ENCODE assay signal across 9 cellular contexts in genomic region chr3:190424478-190425439, GRCh38. TPM values are rescaled to one million over a fixed set of nuclear protein-coding genes. Genes with fewer than 3 reads are reported as not detected.
DNase-seq lines count a peak whose midpoint lies in the region; ATAC-seq, FAIRE-seq and TF ChIP-seq lines count a peak whose summit lies in the region.
"Had no signal": no experiment of that assay in that cellular context is flagged by ENCODE, and none has a peak within 500 bp of the region (broad histone marks: within the 10 kb centered on the region; RNA-seq: fewer than 3 reads in every experiment).

No MANE protein-coding gene starts in this region.

- H3K9ac ChIP-seq in H1 (replicated peaks in 1 of 4; ENCODE audit: extremely low read depth in 1 of 4, low read depth in 3 of 4, low read length in 3 of 4) (no peak overlapping the region), mesenchymal stem cell (ENCODE audit: low read length) (no peak overlapping the region)

- H3K23ac ChIP-seq in H1 (ENCODE audit: insufficient read length), result no peak overlapping the region
- H3K23ac ChIP-seq in mesenchymal stem cell (ENCODE audit: low read length in 2 of 2), result no peak overlapping the region

- H3K36me3 ChIP-seq in H1 (ENCODE audit: control insufficient read depth in 2 of 4, insufficient read depth in 4 of 4, low read length in 3 of 4) (no peaks in the 10 kb centered on the region), mesenchymal stem cell (ENCODE audit: control insufficient read depth in 1 of 2, insufficient read depth in 2 of 2, low read depth in 1 of 2, low read length in 2 of 2) (no peaks in the 10 kb centered on the region), thyroid gland (no peaks in the 10 kb centered on the region)

- H3K23me2 ChIP-seq in H1 (ENCODE audit: low read depth, low read length), result no peaks in the 10 kb centered on the region

- H3K4ac ChIP-seq in H1 (replicated peaks; ENCODE audit: insufficient read length, low read depth, low read length) (no peak overlapping the region), mesenchymal stem cell (ENCODE audit: low read depth in 1 of 2, low read length in 2 of 2) (no peak overlapping the region)

- H3K27ac Mint-ChIP-seq in CD14-positive monocyte, result peak overlapping the region in 1 of 7 donors; percentile 68
- H3K27ac Mint-ChIP-seq in activated CD4-positive, alpha-beta T cell treated with anti-CD3 and anti-CD28 coated beads for 36 hours, result no peak overlapping the region

- 44% methylated on average over 16 of the region's 16 CpGs; no CpG with 5 or more reads in 1 of the 2 experiments for WGBS in H1 (ENCODE audit: extremely low coverage in 1 of 2, insufficient coverage in 1 of 2, insufficient read length in 1 of 2, insufficient replicate concordance in 2 of 2, low coverage in 1 of 2, low lambda C conversion rate in 2 of 2, missing lambda C conversion rate in 1 of 2), 2 experiments
- 35% methylated on average over 9 of the region's 16 CpGs for WGBS in mesenchymal stem cell
- 41 to 42% methylated on average over 16 of the region's 16 CpGs for WGBS in thyroid gland, 2 donors

- ATAC-seq in GM19025 (IDR thresholded peaks at IDR 0.05; ENCODE audit: low read depth, unreplicated experiment) (peak; percentile 57), HG03135 (IDR thresholded peaks at IDR 0.05; ENCODE audit: unreplicated experiment) (peak; percentile 59)
- ATAC-seq in activated CD4-positive, alpha-beta T cell treated with anti-CD3 and anti-CD28 coated beads for 36 hours, result peak; percentile 72

- H2AFZ ChIP-seq in H1 (ENCODE audit: low read length), result no peak overlapping the region
- no peak overlapping the region for H2AFZ ChIP-seq in mesenchymal stem cell (ENCODE audit: low read depth, low read length)

- H3K4me3 ChIP-seq in H1 (ENCODE audit: extremely low read depth in 1 of 4, insufficient read depth in 2 of 4, low read depth in 3 of 4, low read length in 4 of 4) (no peak overlapping the region), mesenchymal stem cell (ENCODE audit: insufficient read depth in 1 of 2, low read depth in 1 of 2, low read length in 2 of 2) (no peak overlapping the region), thyroid gland (replicated peaks in 1 of 3) (no peak overlapping the region)

- H3K27me3 Mint-ChIP-seq in CD14-positive monocyte (ENCODE audit: low read depth in 3 of 3), result peaks cover 0 to 4% (median 2%) of the 10 kb centered on the region in 3 donors
- H3K27me3 Mint-ChIP-seq in activated CD4-positive, alpha-beta T cell treated with anti-CD3 and anti-CD28 coated beads for 36 hours, result no peaks in the 10 kb centered on the region

- H2BK12ac ChIP-seq in H1 (ENCODE audit: low read depth, low read length) (no peak overlapping the region), mesenchymal stem cell (ENCODE audit: low read length in 2 of 2) (no peak overlapping the region)

- no peaks in the 10 kb centered on the region for H3K36me3 Mint-ChIP-seq in CD14-positive monocyte
- H3K36me3 Mint-ChIP-seq in activated CD4-positive, alpha-beta T cell treated with anti-CD3 and anti-CD28 coated beads for 36 hours (ENCODE audit: low read depth), result no peaks in the 10 kb centered on the region

- H4K91ac ChIP-seq in H1 (replicated peaks; ENCODE audit: insufficient read length, low read length) (no peak overlapping the region), mesenchymal stem cell (ENCODE audit: low read length) (no peak overlapping the region)

- no peak for DNase-seq in CD14-positive monocyte (ENCODE audit: low spot score)
- DNase-seq in NCI-H226, result peak; percentile 52
- peak; percentile 69 for DNase-seq in activated CD4-positive, alpha-beta T cell treated with anti-CD3 and anti-CD28 coated beads for 36 hours
- DNase-seq in H1 (ENCODE audit: low read depth in 1 of 2, low spot score in 2 of 2), result peak; percentile 43 to 79
- peak; percentile 77 for DNase-seq in mesenchymal stem cell
- peak; percentile 58 to 65 for DNase-seq in thyroid gland

- peak; percentile 66 to 72 for TF ChIP-seq RAD21 in H1 (IDR thresholded peaks at IDR 0.05 in 1 of 2, conservative IDR thresholded peaks at IDR 0.05 in 1 of 2; ENCODE audit: low read depth in 2 of 2, low read length in 2 of 2)

- H4K8ac ChIP-seq in H1 (ENCODE audit: extremely low read depth, insufficient read depth, low read length), result no peak overlapping the region
- H4K8ac ChIP-seq in mesenchymal stem cell (ENCODE audit: low read length), result no peak overlapping the region

- no peaks in the 10 kb centered on the region for H3K79me2 ChIP-seq in H1 (ENCODE audit: control insufficient read depth in 1 of 2, insufficient read depth in 2 of 2, low read length in 2 of 2)

- H3K56ac ChIP-seq in H1 (replicated peaks; ENCODE audit: insufficient read length, low read depth, low read length), result no peak overlapping the region

- POLR2A ChIA-PET in activated CD4-positive, alpha-beta T cell treated with anti-CD3 and anti-CD28 coated beads for 36 hours (lab: Charles Lee), result interaction anchor here (0.7 kb wide), 1 partner anchor 1076 kb away, joined by 3 read pairs; no protein-coding TSS in a partner anchor
- POLR2A ChIA-PET in H1 (lab: Charles Lee; ENCODE audit: partially characterized antibody), result no interaction called here

- H3K79me1 ChIP-seq in H1 (ENCODE audit: low read depth, low read length), result no peaks in the 10 kb centered on the region
- H3K79me1 ChIP-seq in mesenchymal stem cell (replicated peaks; ENCODE audit: low read length, poor library complexity, severe bottlenecking), result no peaks in the 10 kb centered on the region

- H3K9me3 Mint-ChIP-seq in CD14-positive monocyte, result peaks cover 0 to 2% (median 0%) of the 10 kb centered on the region in 7 donors
- H3K9me3 Mint-ChIP-seq in activated CD4-positive, alpha-beta T cell treated with anti-CD3 and anti-CD28 coated beads for 36 hours (ENCODE audit: low read depth), result no peaks in the 10 kb centered on the region

- peak; percentile 68 for TF ChIP-seq CTCF in CD14-positive monocyte (IDR thresholded peaks at IDR 0.05)
- TF ChIP-seq CTCF in H1 (IDR thresholded peaks at IDR 0.05; ENCODE audit: control extremely low read depth in 1 of 3, insufficient read depth in 1 of 3, low read depth in 1 of 3, low read length in 3 of 3), result peak in 2 of 3 experiments; percentile 54 to 59; a peak in 2 of 4 replicates
- peak; percentile 42 to 93 (median 68) for TF ChIP-seq CTCF in thyroid gland (IDR thresholded peaks at IDR 0.05)

- TF ChIP-seq POLR2A in H1 (IDR thresholded peaks at IDR 0.05; ENCODE audit: control extremely low read depth in 1 of 2, low read depth in 2 of 2, low read length in 2 of 2), result no peak
- TF ChIP-seq POLR2A in thyroid gland (IDR thresholded peaks at IDR 0.05), result no peak

- H4K20me1 ChIP-seq in H1 (replicated peaks in 1 of 2; ENCODE audit: control insufficient read depth in 1 of 2, insufficient read depth in 2 of 2, low read length in 2 of 2), result no peaks in the 10 kb centered on the region

- H2BK5ac ChIP-seq in H1 (ENCODE audit: low read depth, low read length), result no peak overlapping the region
- no peak overlapping the region for H2BK5ac ChIP-seq in mesenchymal stem cell (ENCODE audit: low read depth, low read length, poor library complexity, severe bottlenecking)

- H3K18ac ChIP-seq in H1 (ENCODE audit: extremely low read depth, low read length), result no peak overlapping the region
- H3K18ac ChIP-seq in mesenchymal stem cell (ENCODE audit: low read depth in 1 of 2, low read length in 2 of 2), result no peak overlapping the region

- no peak overlapping the region for H2BK15ac ChIP-seq in H1 (ENCODE audit: low read length)
- no peak overlapping the region for H2BK15ac ChIP-seq in mesenchymal stem cell (ENCODE audit: low read depth, poor library complexity, severe bottlenecking)

- H3K4me1 ChIP-seq in H1 (replicated peaks in 1 of 4; ENCODE audit: control insufficient read depth in 3 of 4, insufficient read depth in 4 of 4, low read length in 3 of 4), result no peaks in the 10 kb centered on the region
- H3K4me1 ChIP-seq in mesenchymal stem cell (ENCODE audit: control insufficient read depth, insufficient read depth, low read depth, low read length), result no peaks in the 10 kb centered on the region
- H3K4me1 ChIP-seq in thyroid gland, result no peaks in the 10 kb centered on the region

- peak; percentile 90 for FAIRE-seq in H1 (lab: Jason Lieb, UNC)

- H3K27me3 ChIP-seq in H1 (replicated peaks in 1 of 4; ENCODE audit: control insufficient read depth in 3 of 4, extremely low read depth in 1 of 4, insufficient read depth in 3 of 4, low read length in 3 of 4) (no peaks in the 10 kb centered on the region), mesenchymal stem cell (ENCODE audit: control insufficient read depth in 1 of 2, insufficient read depth in 1 of 2, low read length in 2 of 2) (no peaks in the 10 kb centered on the region), thyroid gland (no peaks in the 10 kb centered on the region)

- H3K4me3 Mint-ChIP-seq in CD14-positive monocyte, result peak overlapping the region in 1 of 2 donors; percentile 63
- peak overlapping the region; percentile 15 for H3K4me3 Mint-ChIP-seq in activated CD4-positive, alpha-beta T cell treated with anti-CD3 and anti-CD28 coated beads for 36 hours

- TF ChIP-seq EP300 in H1 (IDR thresholded peaks at IDR 0.05; ENCODE audit: borderline replicate concordance in 1 of 2, low read depth in 2 of 2, low read length in 2 of 2), result peak in 1 of 2 experiments; percentile 23; a peak in 1 of 3 replicates

- no peak overlapping the region for H4K5ac ChIP-seq in H1 (ENCODE audit: insufficient read length, low read depth, low read length)

- H2AK5ac ChIP-seq in H1 (ENCODE audit: low read depth, low read length) (no peak overlapping the region), mesenchymal stem cell (ENCODE audit: low read length, severe bottlenecking) (no peak overlapping the region)

- H3K4me2 ChIP-seq in H1 (ENCODE audit: insufficient read depth in 1 of 2, low read depth in 2 of 2, low read length in 2 of 2) (no peak overlapping the region), mesenchymal stem cell (ENCODE audit: low read length, poor library complexity, severe bottlenecking) (no peak overlapping the region)

- H3K9me3 ChIP-seq in H1 (ENCODE audit: insufficient read depth in 2 of 2, low read depth in 1 of 2, low read length in 1 of 2) (no peaks in the 10 kb centered on the region), mesenchymal stem cell (ENCODE audit: control insufficient read depth, low read length) (no peaks in the 10 kb centered on the region), thyroid gland (no peaks in the 10 kb centered on the region)

- no peak overlapping the region for H2BK120ac ChIP-seq in H1 (replicated peaks; ENCODE audit: low read depth, low read length)
- H2BK120ac ChIP-seq in mesenchymal stem cell (ENCODE audit: low read depth, low read length), result no peak overlapping the region

- H3K27ac ChIP-seq in H1 (ENCODE audit: low read depth, low read length) (no peak overlapping the region), mesenchymal stem cell (ENCODE audit: low read length, poor library complexity, severe bottlenecking) (no peak overlapping the region), thyroid gland (no peak overlapping the region)

- no peak overlapping the region for H2BK20ac ChIP-seq in H1 (ENCODE audit: low read length)

- intact Hi-C loops in CD14-positive monocyte (cut with micrococcal nuclease) (loop anchor here in 1 of 2 donors (10.0 kb wide), 1 partner anchor 470 kb away; no protein-coding TSS in a partner anchor), thyroid gland (cut with DNase I) (loop anchor here (5.0 to 10.0 kb wide), 2 partner anchors 197 to 460 kb away; no protein-coding TSS in a partner anchor)
- intact Hi-C loops in activated CD4-positive, alpha-beta T cell treated with anti-CD3 and anti-CD28 coated beads for 36 hours (cut with DNase I, micrococcal nuclease), result loop anchor here (1.0 to 2.0 kb wide), 4 partner anchors 42 to 461 kb away; no protein-coding TSS in a partner anchor

- H3K14ac ChIP-seq in H1 (ENCODE audit: insufficient read length), result no peak overlapping the region
- H3K14ac ChIP-seq in mesenchymal stem cell (ENCODE audit: low read length in 2 of 2), result no peak overlapping the region

- CTCF ChIA-PET in activated CD4-positive, alpha-beta T cell treated with anti-CD3 and anti-CD28 coated beads for 36 hours (lab: Charles Lee), result interaction anchor here (0.6 to 2.9 kb wide), 11 partner anchors 12 to 463 kb away, joined by 3 to 21 read pairs (median 6); partner anchors contain the start of genes CLDN1 and P3H2
- CTCF ChIA-PET in H1 (lab: Charles Lee; ENCODE audit: partially characterized antibody), result interaction anchor here (0.6 to 4.3 kb wide), 26 partner anchors 8 to 478 kb away, joined by 3 to 22 read pairs (median 4); partner anchors contain the start of genes CLDN1 and CLDN16

- peaks cover 3% of the 10 kb centered on the region for H3K4me1 Mint-ChIP-seq in CD14-positive monocyte
- H3K4me1 Mint-ChIP-seq in activated CD4-positive, alpha-beta T cell treated with anti-CD3 and anti-CD28 coated beads for 36 hours, result peaks cover 3% of the 10 kb centered on the region

RNA-seq across cellular contexts. Expression of gene TMEM207, which starts 24.9 kb away (rescaled TPM):
- polyA plus RNA-seq in CD14-positive monocyte (not detected), H1 (2011; rRNA removed) (not detected in 2 replicates)
- total RNA-seq in activated CD4-positive, alpha-beta T cell treated with anti-CD3 and anti-CD28 coated beads for 36 hours, result not detected
- total RNA-seq in H1 (2021; fragmentation: NEBNext Ultra II Directional; extraction: Animal tissue kit (Norgen Biotek cat#: 25700)), result not detected in 2 replicates
- not detected for polyA plus RNA-seq in H1 (2011; cell fraction: cytosol; rRNA removed)
- not detected for polyA plus RNA-seq in H1 (2011; cell fraction: nucleus; rRNA removed)
- not detected in 4 replicates for polyA plus RNA-seq in H1 (2012, experiment 1 of 2)
- polyA plus RNA-seq in H1 (2012, experiment 2 of 2), result not detected
- polyA plus RNA-seq in H1 (2013, experiment 1 of 2), result not detected
- polyA plus RNA-seq in H1 (2013, experiment 2 of 2), result not detected
- not detected in 2 replicates for polyA minus RNA-seq in H1 (2011; rRNA and poly(A)+ RNA removed)
- not detected for polyA minus RNA-seq in H1 (2011; cell fraction: cytosol; rRNA and poly(A)+ RNA removed)
- polyA minus RNA-seq in H1 (2011; cell fraction: nucleus; rRNA and poly(A)+ RNA removed), result not detected
- not detected for polyA plus RNA-seq in mesenchymal stem cell (2013, experiment 1 of 2)
- polyA plus RNA-seq in mesenchymal stem cell (2013, experiment 2 of 2), result not detected
- total RNA-seq in thyroid gland, result not detected
- total RNA-seq: T-helper 2 cell treated with Interferon-gamma antibody and Interleukin-4, amounts not matched to agents 100 ng/mL and 5 ng/mL, for 36 hours had no signal

RNA-seq across cellular contexts. Expression of gene CLDN16, which starts 36.8 kb away (rescaled TPM):
- polyA plus RNA-seq in CD14-positive monocyte, result not detected
- not detected for total RNA-seq in activated CD4-positive, alpha-beta T cell treated with anti-CD3 and anti-CD28 coated beads for 36 hours
- not detected in 2 replicates for total RNA-seq in H1 (2021; fragmentation: NEBNext Ultra II Directional; extraction: Animal tissue kit (Norgen Biotek cat#: 25700))
- polyA plus RNA-seq in H1 (2011; rRNA removed), result 0.02 TPM in 1 of 2 replicates, not detected in the other
- not detected for polyA plus RNA-seq in H1 (2011; cell fraction: cytosol; rRNA removed)
- not detected for polyA plus RNA-seq in H1 (2011; cell fraction: nucleus; rRNA removed)
- polyA plus RNA-seq in H1 (2012, experiment 1 of 2), result not detected in 4 replicates
- not detected for polyA plus RNA-seq in H1 (2012, experiment 2 of 2)
- 0.04 TPM for polyA plus RNA-seq in H1 (2013, experiment 1 of 2)
- 0.02 TPM for polyA plus RNA-seq in H1 (2013, experiment 2 of 2)
- not detected in 2 replicates for polyA minus RNA-seq in H1 (2011; rRNA and poly(A)+ RNA removed)
- polyA minus RNA-seq in H1 (2011; cell fraction: cytosol; rRNA and poly(A)+ RNA removed), result not detected
- polyA minus RNA-seq in H1 (2011; cell fraction: nucleus; rRNA and poly(A)+ RNA removed), result not detected
- 0.03 TPM for polyA plus RNA-seq in mesenchymal stem cell (2013, experiment 1 of 2)
- 0.10 TPM for polyA plus RNA-seq in mesenchymal stem cell (2013, experiment 2 of 2)
- 1 to 10 TPM in 1 of 4 donors, under 1 TPM in 3; 0.27 to 3.3 (median 0.47) TPM for total RNA-seq in thyroid gland
- total RNA-seq: T-helper 2 cell treated with Interferon-gamma antibody and Interleukin-4, amounts not matched to agents 100 ng/mL and 5 ng/mL, for 36 hours had no signal
